Comparison of ENCODE assay signal across 15 cellular contexts in genomic region chr5:95899040-95899439, GRCh38.
A peak's percentile ranks its signal among the peaks of the same experiment; 100 is the strongest.
DNase-seq lines count a peak whose midpoint lies in the region; FAIRE-seq and TF ChIP-seq lines count a peak whose summit lies in the region.
"Had no signal": no experiment of that assay in that cellular context is flagged by ENCODE, and none has a peak within 500 bp of the region (broad histone marks: within the 10 kb centered on the region; RNA-seq: fewer than 3 reads in every experiment).

No MANE protein-coding gene starts in this region.

- H2AFZ ChIP-seq in MM.1S (ENCODE audit: low read length): no peak overlapping the region

- no peaks in the 10 kb centered on the region for H3F3A ChIP-seq in MM.1S (ENCODE audit: insufficient read depth, low read length)

- H3K79me2 ChIP-seq in MM.1S (ENCODE audit: low read length): no peaks in the 10 kb centered on the region

- no peaks in the 10 kb centered on the region for H3K27me3 ChIP-seq in dorsolateral prefrontal cortex
- H3K27me3 ChIP-seq in MM.1S (replicated peaks; ENCODE audit: insufficient read depth, low read length): no peaks in the 10 kb centered on the region
- H3K27me3 ChIP-seq: BE2C had no signal

- TF ChIP-seq CTCF in 22Rv1 (IDR thresholded peaks at IDR 0.05) (no peak), D721Med (IDR thresholded peaks at IDR 0.05; ENCODE audit: insufficient read depth, missing control alignments) (no peak), dorsolateral prefrontal cortex (IDR thresholded peaks at IDR 0.05 in 54 of 56, conservative IDR thresholded peaks at IDR 0.05 in 2 of 56; ENCODE audit: low read depth in 1 of 56, partially characterized antibody in 56 of 56) (no peak), MM.1S (IDR thresholded peaks at IDR 0.05; ENCODE audit: low read length) (no peak)

- 0 out of 2 replicates have a peak, but pooled peaks cover 4% of the 10 kb centered on the region for H3K36me3 ChIP-seq in MM.1S (replicated peaks; ENCODE audit: insufficient read depth, low read length)
- H3K36me3 ChIP-seq: BE2C had no signal

- no peak overlapping the region for H3K4me2 ChIP-seq in MM.1S (ENCODE audit: low read depth, low read length)

- H3K9ac ChIP-seq in MM.1S (ENCODE audit: low read length): no peak overlapping the region

- FAIRE-seq in D721Med (lab: Jason Lieb, UNC): peak; percentile 6

- intact Hi-C loops in dorsolateral prefrontal cortex (cut with DNase I): no loop called here

- no peaks in the 10 kb centered on the region for H4K20me1 ChIP-seq in MM.1S (ENCODE audit: insufficient read depth, low read length)

- H3K4me3 ChIP-seq in dorsolateral prefrontal cortex: no peak overlapping the region
- H3K4me3 ChIP-seq in MM.1S (ENCODE audit: low read length): no peak overlapping the region

- H3K4me1 ChIP-seq in MM.1S (ENCODE audit: low read length): no peaks in the 10 kb centered on the region

- H3K27ac ChIP-seq in 22Rv1 (peak overlapping the region; percentile 35; the same call in 1 of the 2 replicates), dorsolateral prefrontal cortex (peak overlapping the region in 49 of 59 donors; percentile 6 to 93 (median 75)), MM.1S (ENCODE audit: low read length) (no peak overlapping the region)

- DNase-seq in D721Med (ENCODE audit: insufficient read length, low spot score): no peak
- DNase-seq in NCI-H2227 treated with DMSO at 0.1 percent for 48 hours (lab: John Stamatoyannopoulos, UW): peak; percentile 56
- DNase-seq in dorsolateral prefrontal cortex: no peak
- DNase-seq in stimulated activated CD4-positive, alpha-beta T cell treated with anti-CD3 and anti-CD28 coated beads, Interleukin-15, amount 100 ng/mL, for 24 hours: no peak
- DNase-seq in NCI-H526 (lab: John Stamatoyannopoulos, UW): no peak
- no peak for DNase-seq in MM.1S
- no peak for DNase-seq in RKO (ENCODE audit: low spot score)
- DNase-seq: BE2C; CD4-positive, alpha-beta T cell; DMS53; HCEC 1CT; Karpas-422; NCI-H187; PC-3 had no signal

- H3K9me2 ChIP-seq in MM.1S (replicated peaks; ENCODE audit: insufficient read depth, low read length): no peaks in the 10 kb centered on the region

- no peaks in the 10 kb centered on the region for H3K9me3 ChIP-seq in MM.1S (replicated peaks; ENCODE audit: insufficient read depth, low read length)
- H3K9me3 ChIP-seq: BE2C had no signal
